Comparison of ENCODE assay signal across 27 cellular contexts in the genomic region with DNA sequence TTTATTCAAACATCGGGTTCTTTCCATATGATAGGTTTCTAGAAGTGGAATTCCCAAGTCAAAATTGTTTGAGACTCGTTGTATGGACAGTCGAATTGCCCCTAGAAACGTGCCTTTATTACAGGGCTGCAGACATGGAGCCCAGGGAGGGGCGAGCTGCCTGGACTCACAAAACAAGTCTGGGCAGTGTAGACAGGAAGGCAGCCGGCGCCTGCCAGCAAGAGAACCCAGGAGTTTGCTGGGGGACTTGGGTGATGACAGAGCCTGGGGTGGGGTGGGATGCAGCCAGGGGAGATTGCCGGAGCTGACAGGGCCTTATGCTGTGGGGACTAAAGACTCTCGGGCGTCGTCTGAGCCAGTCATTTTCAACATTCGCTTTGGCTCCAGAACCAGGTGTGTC.
"Had no signal": no experiment of that assay in that cellular context is flagged by ENCODE, and none has a peak within 500 bp of the region (broad histone marks: within the 10 kb centered on the region; RNA-seq: fewer than 3 reads in every experiment).

No MANE protein-coding gene starts in this region.

- H3K27ac ChIP-seq: ascending aorta, esophagus muscularis mucosa, heart right ventricle, left lung, lower lobe of right lung, neutrophil, ovary, psoas muscle, right atrium auricular region, thoracic aorta, upper lobe of left lung had no signal

- H3K27me3 ChIP-seq: ascending aorta, esophagus muscularis mucosa, ovary, right atrium auricular region, upper lobe of left lung had no signal

- H3K4me3 ChIP-seq: ascending aorta, esophagus muscularis mucosa, heart right ventricle, left lung, lower lobe of right lung, ovary, psoas muscle, right atrium auricular region, smooth muscle cell, thoracic aorta, upper lobe of left lung had no signal

- H3K36me3 ChIP-seq: ascending aorta, esophagus muscularis mucosa, heart right ventricle, left lung, lower lobe of right lung, neutrophil, ovary, right atrium auricular region, thoracic aorta, upper lobe of left lung had no signal

- H3K4me1 ChIP-seq: ascending aorta, esophagus muscularis mucosa, heart right ventricle, left lung, lower lobe of right lung, psoas muscle, right atrium auricular region, upper lobe of left lung had no signal

- DNase-seq: activated CD4-positive, alpha-beta T cell treated with anti-CD3 and anti-CD28 coated beads for 1 hour; activated CD4-positive, alpha-beta T cell treated with anti-CD3 and anti-CD28 coated beads, Interleukin-2, amount 10 ng/mL, durations not matched to agents 7 days and 5 days; activated CD8-positive, alpha-beta memory T cell treated with anti-CD3 and anti-CD28 coated beads, Interleukin-2, amount 10 ng/mL, durations not matched to agents 7 days and 5 days; activated CD8-positive, alpha-beta T cell treated with anti-CD3 and anti-CD28 coated beads, Interleukin-2, amount 10 ng/mL, durations not matched to agents 7 days and 5 days; activated effector memory CD4-positive, alpha-beta T cell treated with Interleukin-2 at 50 U/mL for 16 hours; activated naive CD4-positive, alpha-beta T cell treated with Interleukin-2 at 50 U/mL for 16 hours; activated naive CD8-positive, alpha-beta T cell treated with anti-CD3 and anti-CD28 coated beads, Interleukin-2, amount 10 ng/mL, durations not matched to agents 7 days and 5 days; caudate nucleus; cortex of kidney; foreskin melanocyte; heart right ventricle; kidney glomerular epithelial cell; left lung; lower lobe of right lung; natural killer cell; ovary; psoas muscle; stimulated activated CD4-positive, alpha-beta T cell treated with anti-CD3 and anti-CD28 coated beads, Interleukin-15, amount 100 ng/mL, for 24 hours; T-helper 2 cell had no signal

- ATAC-seq: activated CD8-positive, alpha-beta memory T cell treated with anti-CD3 and anti-CD28 coated beads, Interleukin-2, amount 10 ng/mL, durations not matched to agents 7 days and 5 days; activated CD8-positive, alpha-beta T cell treated with anti-CD3 and anti-CD28 coated beads, Interleukin-2, amount 10 ng/mL, durations not matched to agents 7 days and 5 days; left lung; natural killer cell; psoas muscle; WTC11 had no signal

- H3K9me3 ChIP-seq: ascending aorta, neutrophil, ovary had no signal
